ENCODE assay signal across 24 cellular contexts in the genomic region with DNA sequence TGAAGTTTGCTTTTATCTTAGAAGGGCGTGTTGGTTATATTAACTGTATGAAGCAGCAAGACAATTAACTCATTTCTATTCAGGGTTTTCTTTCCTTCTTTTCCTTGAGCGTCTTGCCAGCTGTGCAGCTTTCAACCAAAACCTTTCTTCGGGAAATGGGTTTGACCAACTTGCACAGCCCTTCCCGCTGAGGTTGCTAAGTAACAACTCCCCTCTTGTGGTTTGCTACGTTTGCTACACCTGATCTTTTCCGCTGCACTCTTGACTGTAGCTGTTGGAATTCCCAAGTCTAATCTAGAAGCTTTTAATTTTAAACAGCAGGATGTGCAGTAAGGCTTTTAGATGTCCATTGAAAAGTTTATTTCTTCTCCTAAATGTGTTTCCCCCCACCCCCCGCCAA.
A peak's percentile ranks its signal among the peaks of the same experiment; 100 is the strongest.
DNase-seq lines count a peak whose midpoint lies in the region; ATAC-seq and TF ChIP-seq lines count a peak whose summit lies in the region.
"Had no signal": no experiment of that assay in that cellular context is flagged by ENCODE, and none has a peak within 500 bp of the region (broad histone marks: within the 10 kb centered on the region; RNA-seq: fewer than 3 reads in every experiment).

No MANE protein-coding gene starts in this region.

- H3K4me1 Mint-ChIP-seq in activated CD4-positive, alpha-beta T cell treated with anti-CD3 and anti-CD28 coated beads, Interleukin-2, amount 10 ng/mL, durations not matched to agents 24 days and 14 days, result no peaks in the 10 kb centered on the region
- no peaks in the 10 kb centered on the region for H3K4me1 Mint-ChIP-seq in nephron progenitor cell
- H3K4me1 Mint-ChIP-seq: naive B cell had no signal

- H3K27me3 Mint-ChIP-seq in activated CD4-positive, alpha-beta T cell treated with anti-CD3 and anti-CD28 coated beads, Interleukin-2, amount 10 ng/mL, durations not matched to agents 24 days and 14 days, result peaks cover 7% of the 10 kb centered on the region
- no peaks in the 10 kb centered on the region for H3K27me3 Mint-ChIP-seq in nephron progenitor cell (ENCODE audit: low read depth, poor library complexity)

- WGBS in iPS DF 6.9 (ENCODE audit: insufficient coverage, insufficient read length), result no CpG with 5 or more reads among the region's 7 CpGs
- WGBS in thyroid gland, 2 donors, result 47 to 56% methylated on average over 7 of the region's 7 CpGs

- H3K36me3 ChIP-seq in iPS DF 6.9 (ENCODE audit: control insufficient read depth, insufficient read depth, low read length) (no peaks in the 10 kb centered on the region), thyroid gland (no peaks in the 10 kb centered on the region)
- H3K36me3 ChIP-seq: gastroesophageal sphincter had no signal

- H3K27ac ChIP-seq in iPS DF 6.9 (ENCODE audit: low read length) (no peak overlapping the region), thyroid gland (no peak overlapping the region)
- H3K27ac ChIP-seq: gastroesophageal sphincter, GM23248, parathyroid adenoma had no signal

- H3K4me1 ChIP-seq in iPS DF 6.9 (ENCODE audit: control insufficient read depth, insufficient read depth, low read length) (no peaks in the 10 kb centered on the region), thyroid gland (peaks cover 7 to 14% of the 10 kb centered on the region in 2 donors)
- H3K4me1 ChIP-seq: gastroesophageal sphincter, parathyroid adenoma had no signal

- H3K36me3 Mint-ChIP-seq in activated CD4-positive, alpha-beta T cell treated with anti-CD3 and anti-CD28 coated beads, Interleukin-2, amount 10 ng/mL, durations not matched to agents 24 days and 14 days (ENCODE audit: low read depth), result no peaks in the 10 kb centered on the region
- H3K36me3 Mint-ChIP-seq in nephron progenitor cell (ENCODE audit: low read depth), result no peaks in the 10 kb centered on the region
- H3K36me3 Mint-ChIP-seq: activated CD4-positive, alpha-beta memory T cell treated with anti-CD3 and anti-CD28 coated beads for 36 hours; naive B cell had no signal

- no peak for TF ChIP-seq POLR2A in thyroid gland (IDR thresholded peaks at IDR 0.05)

- H3K9me3 ChIP-seq in iPS DF 6.9 (ENCODE audit: control insufficient read depth, insufficient read depth, low read length), result no peaks in the 10 kb centered on the region
- no peaks in the 10 kb centered on the region for H3K9me3 ChIP-seq in thyroid gland
- H3K9me3 ChIP-seq: gastroesophageal sphincter had no signal

- ATAC-seq in GM21360 (IDR thresholded peaks at IDR 0.05; ENCODE audit: unreplicated experiment), result no peak
- ATAC-seq: activated naive CD8-positive, alpha-beta T cell treated with anti-CD3 and anti-CD28 coated beads, Interleukin-2, amount 50 U/mL, for 24 hours; gastroesophageal sphincter; sciatic nerve had no signal

- no peaks in the 10 kb centered on the region for H3K9me3 Mint-ChIP-seq in activated CD4-positive, alpha-beta T cell treated with anti-CD3 and anti-CD28 coated beads, Interleukin-2, amount 10 ng/mL, durations not matched to agents 24 days and 14 days
- no peaks in the 10 kb centered on the region for H3K9me3 Mint-ChIP-seq in nephron progenitor cell
- H3K9me3 Mint-ChIP-seq: activated CD4-positive, alpha-beta memory T cell treated with anti-CD3 and anti-CD28 coated beads for 36 hours; activated naive CD8-positive, alpha-beta T cell treated with anti-CD3 and anti-CD28 coated beads, Interleukin-2, amount 50 U/mL, for 24 hours; naive B cell had no signal

- TF ChIP-seq CTCF in thyroid gland (IDR thresholded peaks at IDR 0.05), result no peak
- no peak for TF ChIP-seq CTCF in nephron progenitor cell (IDR thresholded peaks at IDR 0.05)

- no peak overlapping the region for H3K27ac Mint-ChIP-seq in activated CD4-positive, alpha-beta T cell treated with anti-CD3 and anti-CD28 coated beads, Interleukin-2, amount 10 ng/mL, durations not matched to agents 24 days and 14 days
- no peak overlapping the region for H3K27ac Mint-ChIP-seq in nephron progenitor cell
- H3K27ac Mint-ChIP-seq: activated CD4-positive, alpha-beta memory T cell treated with anti-CD3 and anti-CD28 coated beads for 36 hours; activated naive CD8-positive, alpha-beta T cell treated with anti-CD3 and anti-CD28 coated beads, Interleukin-2, amount 50 U/mL, for 24 hours; naive B cell had no signal

- H3K4me3 ChIP-seq in iPS DF 6.9 (ENCODE audit: low read length) (no peak overlapping the region), thyroid gland (replicated peaks in 1 of 3) (no peak overlapping the region)
- H3K4me3 ChIP-seq: gastroesophageal sphincter, GM23248 had no signal

- DNase-seq in NCI-H82 (lab: John Stamatoyannopoulos, UW) (peak; percentile 13), NCI-H82 treated with DMSO at 0.1 percent for 48 hours (lab: John Stamatoyannopoulos, UW; ENCODE audit: unreplicated experiment) (no peak), NCI-H510A treated with DMSO at 0.1 percent for 48 hours (lab: John Stamatoyannopoulos, UW) (peak; percentile 27), iPS DF 6.9 (ENCODE audit: low read depth, low spot score) (peak; percentile 27), thyroid gland (peak; percentile 23 to 24), nephron progenitor cell (no peak)
- DNase-seq in activated CD4-positive, alpha-beta T cell treated with anti-CD3 and anti-CD28 coated beads, Interleukin-2, amount 10 ng/mL, durations not matched to agents 24 days and 14 days, result no peak
- DNase-seq: activated CD4-positive, alpha-beta memory T cell treated with anti-CD3 and anti-CD28 coated beads for 36 hours; activated CD4-positive, CD25-positive, alpha-beta regulatory T cell; activated naive CD8-positive, alpha-beta T cell treated with anti-CD3 and anti-CD28 coated beads, Interleukin-2, amount 50 U/mL, for 24 hours; DND-41; effector CD8-positive, alpha-beta T cell; GM23248; KBM-7; MV-4-11; naive B cell; NCI-H1930; NCI-H446 treated with DMSO at 0.1 percent for 48 hours; T1000; trophoblast cell had no signal

- H3K27me3 ChIP-seq in iPS DF 6.9 (ENCODE audit: control insufficient read depth, insufficient read depth, low read length) (no peaks in the 10 kb centered on the region), thyroid gland (no peaks in the 10 kb centered on the region)
- H3K27me3 ChIP-seq: gastroesophageal sphincter had no signal

- intact Hi-C loops in thyroid gland (cut with DNase I), result no loop called here
- intact Hi-C loops in activated CD4-positive, alpha-beta T cell treated with anti-CD3 and anti-CD28 coated beads, Interleukin-2, amount 10 ng/mL, durations not matched to agents 24 days and 14 days (cut with micrococcal nuclease), result no loop called here

- no peak overlapping the region for H3K4me3 Mint-ChIP-seq in activated CD4-positive, alpha-beta T cell treated with anti-CD3 and anti-CD28 coated beads, Interleukin-2, amount 10 ng/mL, durations not matched to agents 24 days and 14 days
- no peak overlapping the region for H3K4me3 Mint-ChIP-seq in nephron progenitor cell
- H3K4me3 Mint-ChIP-seq: activated CD4-positive, alpha-beta memory T cell treated with anti-CD3 and anti-CD28 coated beads for 36 hours; activated naive CD8-positive, alpha-beta T cell treated with anti-CD3 and anti-CD28 coated beads, Interleukin-2, amount 50 U/mL, for 24 hours; naive B cell had no signal

Comparison
In these comparisons a context has a peak if more than half of its experiments do, and no peak if none do; other contexts are left out.
1. DNase-seq: peak in NCI-H82 (single experiment), NCI-H510A treated with DMSO at 0.1 percent for 48 hours (single experiment), iPS DF 6.9 (single experiment) and thyroid gland (2 of 2); none in NCI-H82 treated with DMSO at 0.1 percent for 48 hours (single experiment), activated CD4-positive, alpha-beta T cell treated with anti-CD3 and anti-CD28 coated beads, Interleukin-2, amount 10 ng/mL, durations not matched to agents 24 days and 14 days (single experiment) and nephron progenitor cell (single experiment).